Comparison of ENCODE assay signal across 13 cellular contexts in the genomic region with DNA sequence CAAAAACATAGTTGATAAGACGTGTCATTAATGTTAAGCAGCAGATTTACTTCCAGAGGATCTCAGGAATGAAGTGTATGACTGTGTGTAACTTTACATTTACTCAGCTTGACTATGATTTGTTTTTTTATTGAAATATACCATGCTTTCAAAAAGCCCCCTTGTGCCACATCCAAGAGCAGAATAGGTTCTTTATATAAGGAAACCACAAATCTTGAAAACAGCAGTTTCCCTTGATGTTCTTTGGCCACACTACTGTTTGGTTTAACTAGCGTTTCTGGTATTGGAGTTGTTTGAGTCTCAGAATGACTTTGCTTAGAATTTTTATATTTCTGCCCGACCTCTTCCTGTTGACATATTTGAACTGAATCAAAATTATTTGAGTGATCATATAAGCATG. TPM values are rescaled to one million over a fixed set of nuclear protein-coding genes. Genes with fewer than 3 reads are reported as not detected.
A peak's percentile ranks its signal among the peaks of the same experiment; 100 is the strongest.
DNase-seq lines count a peak whose midpoint lies in the region; ATAC-seq, FAIRE-seq and TF ChIP-seq lines count a peak whose summit lies in the region.
"Had no signal": no experiment of that assay in that cellular context is flagged by ENCODE, and none has a peak within 500 bp of the region (broad histone marks: within the 10 kb centered on the region; RNA-seq: fewer than 3 reads in every experiment).

No MANE protein-coding gene starts in this region.

- no peak overlapping the region for H2BK5ac ChIP-seq in mesenchymal stem cell (ENCODE audit: low read depth, low read length, poor library complexity, severe bottlenecking)

- H3K27ac ChIP-seq in A549 (no peak overlapping the region), mesenchymal stem cell (ENCODE audit: low read length, poor library complexity, severe bottlenecking) (no peak overlapping the region)
- H3K27ac ChIP-seq: cardiac muscle cell had no signal

- no peak overlapping the region for H3K9ac ChIP-seq in mesenchymal stem cell (ENCODE audit: low read length)

- no peak for TF ChIP-seq EP300 in A549 (IDR thresholded peaks at IDR 0.05)

- no peaks in the 10 kb centered on the region for H3K36me3 ChIP-seq in mesenchymal stem cell (ENCODE audit: control insufficient read depth in 1 of 2, insufficient read depth in 2 of 2, low read depth in 1 of 2, low read length in 2 of 2)
- H3K36me3 ChIP-seq: cardiac muscle cell had no signal

- H3K14ac ChIP-seq in mesenchymal stem cell (ENCODE audit: low read length in 2 of 2) = no peak overlapping the region

- CTCF ChIA-PET in A549 (lab: Yijun Ruan, JAX) = no interaction called here

- TF ChIP-seq POLR2A in A549 (IDR thresholded peaks at IDR 0.05; ENCODE audit: low read length) = no peak

- DNase-seq in A549 (ENCODE audit: low read depth in 1 of 2, low spot score in 1 of 2) (no peak), mesenchymal stem cell (no peak), COR-L47 (lab: John Stamatoyannopoulos, UW) (no peak), activated gamma-delta T cell treated with Interleukin-2 at 50 U/mL for 16 hours (no peak)
- DNase-seq: H7, NCI-H2081 treated with DMSO at 0.1 percent for 48 hours, T1000 had no signal

- H3K27me3 ChIP-seq in mesenchymal stem cell (ENCODE audit: control insufficient read depth in 1 of 2, insufficient read depth in 1 of 2, low read length in 2 of 2) = no peaks in the 10 kb centered on the region
- H3K27me3 ChIP-seq: cardiac muscle cell had no signal

- H2BK120ac ChIP-seq in mesenchymal stem cell (ENCODE audit: low read depth, low read length) = no peak overlapping the region

- no peak for FAIRE-seq in A549 (lab: Jason Lieb, UNC)

- ATAC-seq in A549 (no peak), GM18861 (IDR thresholded peaks at IDR 0.05; ENCODE audit: unreplicated experiment) (peak; percentile 76), HG03095 (IDR thresholded peaks at IDR 0.05; ENCODE audit: unreplicated experiment) (peak; percentile 53), HG02763 (IDR thresholded peaks at IDR 0.05; ENCODE audit: unreplicated experiment) (no peak)
- peak; percentile 74 for ATAC-seq in activated T-helper 17 cell treated with anti-CD3 and anti-CD28 coated beads, Interleukin-2, amount 50 U/mL, for 72 hours (replicated peaks)

- TF ChIP-seq RAD21 in A549 (conservative IDR thresholded peaks at IDR 0.05 in 1 of 2, IDR thresholded peaks at IDR 0.05 in 1 of 2) = no peak

- H2AFZ ChIP-seq in mesenchymal stem cell (ENCODE audit: low read depth, low read length) = no peak overlapping the region

- no peak for TF ChIP-seq CTCF in A549 (IDR thresholded peaks at IDR 0.05)

- peaks cover 59% of the 10 kb centered on the region for H3K4me1 Mint-ChIP-seq in activated T-helper 17 cell treated with anti-CD3 and anti-CD28 coated beads, Interleukin-2, amount 50 U/mL, for 72 hours

- no peak overlapping the region for H4K91ac ChIP-seq in mesenchymal stem cell (ENCODE audit: low read length)

- H3K79me1 ChIP-seq in mesenchymal stem cell (replicated peaks; ENCODE audit: low read length, poor library complexity, severe bottlenecking) = peaks cover 4% of the 10 kb centered on the region

- no peaks in the 10 kb centered on the region for H3K9me3 ChIP-seq in A549
- no peaks in the 10 kb centered on the region for H3K9me3 ChIP-seq in mesenchymal stem cell (ENCODE audit: control insufficient read depth, low read length)

- H3K4me3 ChIP-seq in A549 (no peak overlapping the region), mesenchymal stem cell (ENCODE audit: insufficient read depth in 1 of 2, low read depth in 1 of 2, low read length in 2 of 2) (no peak overlapping the region)
- H3K4me3 ChIP-seq: cardiac muscle cell had no signal

- H3K9me3 Mint-ChIP-seq in activated T-helper 17 cell treated with anti-CD3 and anti-CD28 coated beads, Interleukin-2, amount 50 U/mL, for 72 hours = no peaks in the 10 kb centered on the region

- H4K8ac ChIP-seq in mesenchymal stem cell (ENCODE audit: low read length) = no peak overlapping the region

- peak overlapping the region; percentile 82 for H3K27ac Mint-ChIP-seq in activated T-helper 17 cell treated with anti-CD3 and anti-CD28 coated beads, Interleukin-2, amount 50 U/mL, for 72 hours

- POLR2A ChIA-PET in A549 (lab: Yijun Ruan, JAX) = no interaction called here

- no peak overlapping the region for H3K23ac ChIP-seq in mesenchymal stem cell (ENCODE audit: low read length in 2 of 2)

- H3K4me2 ChIP-seq in A549 (0 out of 3 replicates have a peak overlapping the region, but pooled peaks have one; percentile 10), mesenchymal stem cell (ENCODE audit: low read length, poor library complexity, severe bottlenecking) (no peak overlapping the region)

- H2BK15ac ChIP-seq in mesenchymal stem cell (ENCODE audit: low read depth, poor library complexity, severe bottlenecking) = no peak overlapping the region

- H3K27me3 Mint-ChIP-seq in activated T-helper 17 cell treated with anti-CD3 and anti-CD28 coated beads, Interleukin-2, amount 50 U/mL, for 72 hours = no peaks in the 10 kb centered on the region

- peaks cover 68% of the 10 kb centered on the region for H3K36me3 Mint-ChIP-seq in activated T-helper 17 cell treated with anti-CD3 and anti-CD28 coated beads, Interleukin-2, amount 50 U/mL, for 72 hours (ENCODE audit: low read depth)

- H3K4me1 ChIP-seq in A549 = peaks cover 13% of the 10 kb centered on the region; the same call in 2 of the 3 replicates
- no peaks in the 10 kb centered on the region for H3K4me1 ChIP-seq in mesenchymal stem cell (ENCODE audit: control insufficient read depth, insufficient read depth, low read depth, low read length)

- peak overlapping the region; percentile 66 for H3K4me3 Mint-ChIP-seq in activated T-helper 17 cell treated with anti-CD3 and anti-CD28 coated beads, Interleukin-2, amount 50 U/mL, for 72 hours
- H3K4me3 Mint-ChIP-seq: CD14-positive monocyte had no signal

- H3K18ac ChIP-seq in mesenchymal stem cell (ENCODE audit: low read depth in 1 of 2, low read length in 2 of 2) = no peak overlapping the region

- 43% methylated on average over 3 of the region's 3 CpGs for WGBS in A549 (ENCODE audit: missing lambda C conversion rate)
- 38% methylated on average over 1 of the region's 3 CpGs for WGBS in mesenchymal stem cell

- H2AK5ac ChIP-seq in mesenchymal stem cell (ENCODE audit: low read length, severe bottlenecking) = no peak overlapping the region

- H2BK12ac ChIP-seq in mesenchymal stem cell (ENCODE audit: low read length in 2 of 2) = no peak overlapping the region

- H3K4ac ChIP-seq in mesenchymal stem cell (ENCODE audit: low read depth in 1 of 2, low read length in 2 of 2) = no peak overlapping the region

TF ChIP-seq in A549, 52 proteins besides CTCF, POLR2A, EP300 and RAD21:
- no peak for TF ChIP-seq HOXA7 (CRISPR knock-in tag; IDR thresholded peaks at IDR 0.05)
- TF ChIP-seq, protein P1, sequence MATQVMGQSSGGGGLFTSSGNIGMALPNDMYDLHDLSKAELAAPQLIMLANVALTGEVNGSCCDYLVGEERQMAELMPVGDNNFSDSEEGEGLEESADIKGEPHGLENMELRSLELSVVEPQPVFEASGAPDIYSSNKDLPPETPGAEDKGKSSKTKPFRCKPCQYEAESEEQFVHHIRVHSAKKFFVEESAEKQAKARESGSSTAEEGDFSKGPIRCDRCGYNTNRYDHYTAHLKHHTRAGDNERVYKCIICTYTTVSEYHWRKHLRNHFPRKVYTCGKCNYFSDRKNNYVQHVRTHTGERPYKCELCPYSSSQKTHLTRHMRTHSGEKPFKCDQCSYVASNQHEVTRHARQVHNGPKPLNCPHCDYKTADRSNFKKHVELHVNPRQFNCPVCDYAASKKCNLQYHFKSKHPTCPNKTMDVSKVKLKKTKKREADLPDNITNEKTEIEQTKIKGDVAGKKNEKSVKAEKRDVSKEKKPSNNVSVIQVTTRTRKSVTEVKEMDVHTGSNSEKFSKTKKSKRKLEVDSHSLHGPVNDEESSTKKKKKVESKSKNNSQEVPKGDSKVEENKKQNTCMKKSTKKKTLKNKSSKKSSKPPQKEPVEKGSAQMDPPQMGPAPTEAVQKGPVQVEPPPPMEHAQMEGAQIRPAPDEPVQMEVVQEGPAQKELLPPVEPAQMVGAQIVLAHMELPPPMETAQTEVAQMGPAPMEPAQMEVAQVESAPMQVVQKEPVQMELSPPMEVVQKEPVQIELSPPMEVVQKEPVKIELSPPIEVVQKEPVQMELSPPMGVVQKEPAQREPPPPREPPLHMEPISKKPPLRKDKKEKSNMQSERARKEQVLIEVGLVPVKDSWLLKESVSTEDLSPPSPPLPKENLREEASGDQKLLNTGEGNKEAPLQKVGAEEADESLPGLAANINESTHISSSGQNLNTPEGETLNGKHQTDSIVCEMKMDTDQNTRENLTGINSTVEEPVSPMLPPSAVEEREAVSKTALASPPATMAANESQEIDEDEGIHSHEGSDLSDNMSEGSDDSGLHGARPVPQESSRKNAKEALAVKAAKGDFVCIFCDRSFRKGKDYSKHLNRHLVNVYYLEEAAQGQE (IDR thresholded peaks at IDR 0.05) = no peak
- no peak for TF ChIP-seq CHD2 (IDR thresholded peaks at IDR 0.05; ENCODE audit: low read length, partially characterized antibody)
- TF ChIP-seq HEYL (CRISPR knock-in tag; IDR thresholded peaks at IDR 0.05) = no peak
- TF ChIP-seq MAZ (IDR thresholded peaks at IDR 0.05; ENCODE audit: borderline replicate concordance, low read depth, low read length) = no peak
TF ChIP-seq in A549: peak in this region for 0.

RNA-seq across cellular contexts. Expression of gene LRRC8C, which starts 25.0 kb away (rescaled TPM):
- polyA plus RNA-seq in A549 (2011; rRNA removed) (14.7 and 15.9 TPM in 2 replicates), A549 (2017; fragmentation: RNase III; extraction: RNeasy Plus Mini Kit Qiagen cat#74134 plus additional on column Dnase treatment) (5.6 to 6.6 TPM (median 6.3 TPM) in 3 replicates)
- polyA plus RNA-seq in A549 (2012; cell fraction: cytosol; rRNA removed) = 4.0 and 4.8 TPM in 2 replicates
- 2.8 and 3.6 TPM in 2 replicates for polyA plus RNA-seq in A549 (2012; cell fraction: nucleus; rRNA removed)
- 10.0 and 10.4 TPM in 2 replicates for polyA minus RNA-seq in A549 (2011; rRNA and poly(A)+ RNA removed)
- total RNA-seq in activated T-helper 17 cell treated with anti-CD3 and anti-CD28 coated beads, Interleukin-2, amount 50 U/mL, for 72 hours = 10 to 100 TPM; 27.7 to 50.4 TPM
- polyA plus RNA-seq in mesenchymal stem cell (2013, experiment 1 of 2) = 11.7 TPM
- polyA plus RNA-seq in mesenchymal stem cell (2013, experiment 2 of 2) = 12.3 TPM

Comparison
In these comparisons a context has a peak if more than half of its experiments do, and no peak if none do; other contexts are left out.
1. ATAC-seq: peak in GM18861 (single experiment), HG03095 (single experiment) and activated T-helper 17 cell treated with anti-CD3 and anti-CD28 coated beads, Interleukin-2, amount 50 U/mL, for 72 hours (single experiment); none in A549 (0 of 2) and HG02763 (single experiment).